13 cellular contexts compared by ENCODE assay signal in genomic region chr21:15050588-15051377, GRCh38. TPM values are rescaled to one million over a fixed set of nuclear protein-coding genes. Genes with fewer than 3 reads are reported as not detected.
A peak's percentile ranks its signal among the peaks of the same experiment; 100 is the strongest.
DNase-seq lines count a peak whose midpoint lies in the region; ATAC-seq and TF ChIP-seq lines count a peak whose summit lies in the region.
"Had no signal": no experiment of that assay in that cellular context is flagged by ENCODE, and none has a peak within 500 bp of the region (broad histone marks: within the 10 kb centered on the region; RNA-seq: fewer than 3 reads in every experiment).

No MANE protein-coding gene starts in this region.

- no peak for TF ChIP-seq POLR2A in HCT116 (IDR thresholded peaks at IDR 0.05; ENCODE audit: borderline replicate concordance, extremely low read depth, insufficient read depth, insufficient read length)

- H2AFZ ChIP-seq in HCT116 (ENCODE audit: low read depth, low read length, poor library complexity, severe bottlenecking), result no peak overlapping the region

- intact Hi-C loops in HCT116 (cut with micrococcal nuclease) (no loop called here), posterior vena cava (cut with DNase I) (no loop called here)

- TF ChIP-seq CTCF in HCT116 (IDR thresholded peaks at IDR 0.05 in 2 of 3, conservative IDR thresholded peaks at IDR 0.05 in 1 of 3; ENCODE audit: borderline replicate concordance in 1 of 3, insufficient read depth in 1 of 3, low read depth in 2 of 3, low read length in 2 of 3), result no peak

- H3K4me2 ChIP-seq in BLaER1 (peak overlapping the region; percentile 90), HCT116 (ENCODE audit: low read length) (peak overlapping the region; percentile 75; the same call in 1 of the 2 replicates)

- peaks cover 98% of the 10 kb centered on the region for H3K79me2 ChIP-seq in HCT116 (ENCODE audit: insufficient read depth, low read length)

- H3K9ac ChIP-seq in BLaER1 (peak overlapping the region; percentile 75), HCT116 (ENCODE audit: low read length) (no peak overlapping the region), mucosa of rectum (ENCODE audit: low read depth in 1 of 2, low read length in 2 of 2) (peak overlapping the region; percentile 8 to 59)

- peak overlapping the region; percentile 99; the same call in 1 of the 2 replicates for H3K27ac ChIP-seq in BLaER1
- H3K27ac ChIP-seq in HCT116 (ENCODE audit: low read depth, low read length), result peak overlapping the region; percentile 95
- H3K27ac ChIP-seq in mucosa of rectum (ENCODE audit: low read depth in 2 of 2, low read length in 2 of 2), result peak overlapping the region; percentile 78 to 81
- H3K27ac ChIP-seq: neutrophil had no signal

- H3K27me3 ChIP-seq in BLaER1 (no peaks in the 10 kb centered on the region), HCT116 (ENCODE audit: insufficient read depth, low read length) (no peaks in the 10 kb centered on the region), mucosa of rectum (ENCODE audit: control insufficient read depth in 2 of 2, insufficient read depth in 2 of 2, low read length in 2 of 2) (no peaks in the 10 kb centered on the region)
- H3K27me3 ChIP-seq: body of pancreas, MG63, neutrophil had no signal

- peaks cover 60% of the 10 kb centered on the region for H3K36me3 ChIP-seq in BLaER1
- no peaks in the 10 kb centered on the region for H3K36me3 ChIP-seq in HCT116 (ENCODE audit: control insufficient read depth in 1 of 2, insufficient read depth in 2 of 2, low read length in 2 of 2)
- H3K36me3 ChIP-seq in mucosa of rectum (ENCODE audit: control insufficient read depth in 2 of 2, insufficient read depth in 2 of 2, low read length in 2 of 2), result no peaks in the 10 kb centered on the region
- H3K36me3 ChIP-seq: HAP-1, neutrophil had no signal

- DNase-seq in HCT116 (ENCODE audit: low read depth, low spot score) (no peak), posterior vena cava (ENCODE audit: low spot score) (no peak), Kasumi-1 (lab: John Stamatoyannopoulos, UW) (no peak)
- DNase-seq in activated naive CD8-positive, alpha-beta T cell treated with anti-CD3 and anti-CD28 coated beads, Interleukin-2, amount 50 U/mL, for 24 hours, result no peak
- DNase-seq: body of pancreas, MG63, substantia nigra had no signal

- H3K9me3 ChIP-seq in BLaER1 (peaks cover 27% of the 10 kb centered on the region), HCT116 (ENCODE audit: control insufficient read depth in 1 of 2, insufficient read depth in 1 of 2, low read depth in 1 of 2, low read length in 2 of 2) (no peaks in the 10 kb centered on the region), mucosa of rectum (ENCODE audit: control insufficient read depth in 2 of 2, low read length in 2 of 2) (no peaks in the 10 kb centered on the region)
- H3K9me3 ChIP-seq: body of pancreas, HAP-1, MG63, neutrophil had no signal

- RAD21 ChIA-PET in HCT116 (lab: Charles Lee; ENCODE audit: low non-redundant PET in 1 of 2, low total read pairs in 2 of 2, uncharacterized antibody in 2 of 2, unreplicated experiment in 2 of 2), result no interaction called here

- CTCF ChIA-PET in HCT116 (lab: Charles Lee), result no interaction called here

- no peak for TF ChIP-seq RAD21 in HCT116 (IDR thresholded peaks at IDR 0.05; ENCODE audit: low read depth)

- H3K9me3 Mint-ChIP-seq in activated naive CD8-positive, alpha-beta T cell treated with anti-CD3 and anti-CD28 coated beads, Interleukin-2, amount 50 U/mL, for 24 hours, result peaks cover 10% of the 10 kb centered on the region

- H4K20me1 ChIP-seq in BLaER1, result peaks cover 100% of the 10 kb centered on the region
- H4K20me1 ChIP-seq in HCT116 (ENCODE audit: insufficient read depth), result no peaks in the 10 kb centered on the region

- POLR2A ChIA-PET in HCT116 (lab: Charles Lee), result no interaction called here

- ATAC-seq in HCT116, result no peak; the same call in 1 of the 2 replicates
- no peak for ATAC-seq in activated naive CD8-positive, alpha-beta T cell treated with anti-CD3 and anti-CD28 coated beads, Interleukin-2, amount 50 U/mL, for 24 hours
- no peak for ATAC-seq in GM21447 (IDR thresholded peaks at IDR 0.05; ENCODE audit: unreplicated experiment)
- ATAC-seq in GM19397 (IDR thresholded peaks at IDR 0.05; ENCODE audit: unreplicated experiment), result no peak

- H3K4me3 ChIP-seq in BLaER1 (peak overlapping the region; percentile 95), HCT116 (replicated peaks in 1 of 2; ENCODE audit: low read depth in 1 of 2, low read length in 2 of 2) (no peak overlapping the region), mucosa of rectum (ENCODE audit: low read length in 2 of 2) (peak overlapping the region; percentile 33 to 36)
- H3K4me3 ChIP-seq: body of pancreas, HAP-1, MG63 had no signal

- no peaks in the 10 kb centered on the region for H3K9me2 ChIP-seq in HCT116 (ENCODE audit: insufficient read depth)

- H3K27ac Mint-ChIP-seq in activated naive CD8-positive, alpha-beta T cell treated with anti-CD3 and anti-CD28 coated beads, Interleukin-2, amount 50 U/mL, for 24 hours, result peak overlapping the region; percentile 69

- peak overlapping the region; percentile 68 for H3K4me3 Mint-ChIP-seq in activated naive CD8-positive, alpha-beta T cell treated with anti-CD3 and anti-CD28 coated beads, Interleukin-2, amount 50 U/mL, for 24 hours

- H3K4me1 ChIP-seq in BLaER1, result peaks cover 75% of the 10 kb centered on the region
- H3K4me1 ChIP-seq in HCT116 (ENCODE audit: control insufficient read depth in 1 of 2, insufficient read depth in 2 of 2, low read length in 2 of 2), result peaks cover 26 to 49% of the 10 kb centered on the region in 2 experiments
- peaks cover 42 to 59% of the 10 kb centered on the region in 2 donors for H3K4me1 ChIP-seq in mucosa of rectum (ENCODE audit: control insufficient read depth in 2 of 2, insufficient read depth in 2 of 2, low read length in 2 of 2)

- H3K36me3 Mint-ChIP-seq in activated naive CD8-positive, alpha-beta T cell treated with anti-CD3 and anti-CD28 coated beads, Interleukin-2, amount 50 U/mL, for 24 hours (ENCODE audit: low read depth), result peaks cover 15% of the 10 kb centered on the region

- peaks cover 79% of the 10 kb centered on the region for H3K4me1 Mint-ChIP-seq in activated naive CD8-positive, alpha-beta T cell treated with anti-CD3 and anti-CD28 coated beads, Interleukin-2, amount 50 U/mL, for 24 hours

- H3K27me3 Mint-ChIP-seq in activated naive CD8-positive, alpha-beta T cell treated with anti-CD3 and anti-CD28 coated beads, Interleukin-2, amount 50 U/mL, for 24 hours, result no peaks in the 10 kb centered on the region

- no TSS peak for BruUV-seq in HCT116 (replicated peaks; lab: Mats Ljungman, UMichigan)

TF ChIP-seq in HCT116, 20 proteins besides CTCF, POLR2A, EP300 and RAD21:
- TF ChIP-seq SRF (IDR thresholded peaks at IDR 0.05; ENCODE audit: low read depth) (no peak), JUND (IDR thresholded peaks at IDR 0.05) (no peak), POLR2AphosphoS5 (IDR thresholded peaks at IDR 0.05; ENCODE audit: low read depth, low read length) (no peak), CEBPB (IDR thresholded peaks at IDR 0.05; ENCODE audit: low read depth) (no peak), SP1 (IDR thresholded peaks at IDR 0.05; ENCODE audit: low read depth) (no peak), ZFX (IDR thresholded peaks at IDR 0.05) (no peak), TCF7L2 (IDR thresholded peaks at IDR 0.05; ENCODE audit: borderline replicate concordance, extremely low read depth, insufficient read depth, insufficient read length) (no peak)

RNA-seq across cellular contexts. Expression of gene NRIP1, which starts 14.0 kb away (rescaled TPM):
- total RNA-seq in HCT116 (2021; ENCODE audit: unreplicated experiment) (29.6 TPM), posterior vena cava (10 to 100 TPM; 27.3 to 40.5 TPM)
- polyA plus RNA-seq in HCT116 (2012), result 3.4 and 5.4 TPM in 2 replicates

Comparison
In these comparisons a context has a peak if more than half of its experiments do, and no peak if none do; other contexts are left out.
1. H3K4me3 ChIP-seq: peak in BLaER1 (single experiment) and mucosa of rectum (2 of 2); none in HCT116 (0 of 2).
2. Peak in every context shown above with its lines, with median percentiles within 50 percentile points of each other: H3K27ac ChIP-seq.